ENCODE assay signal across 8 cellular contexts in genomic region chr11:20337526-20338154, GRCh38. TPM values are rescaled to one million over a fixed set of nuclear protein-coding genes. Genes with fewer than 3 reads are reported as not detected.
A peak's percentile ranks its signal among the peaks of the same experiment; 100 is the strongest.
DNase-seq lines count a peak whose midpoint lies in the region; ATAC-seq lines count a peak whose summit lies in the region.

No MANE protein-coding gene starts in this region.

- no peaks in the 10 kb centered on the region for H3K9me3 ChIP-seq in T-helper 17 cell (ENCODE audit: control insufficient read depth, low read length, poor library complexity, severe bottlenecking)

- no peak for ATAC-seq in effector memory CD8-positive, alpha-beta T cell (replicated peaks)
- ATAC-seq in HG03521 (IDR thresholded peaks at IDR 0.05; ENCODE audit: unreplicated experiment) (no peak), T-helper 17 cell (no peak)

- H3K4me3 Mint-ChIP-seq in effector memory CD8-positive, alpha-beta T cell = no peak overlapping the region
- no peak overlapping the region for H3K4me3 Mint-ChIP-seq in T-helper 17 cell

- H3K4me1 Mint-ChIP-seq in effector memory CD8-positive, alpha-beta T cell (ENCODE audit: low read depth in 2 of 2) = no peaks in the 10 kb centered on the region
- no peaks in the 10 kb centered on the region for H3K4me1 Mint-ChIP-seq in T-helper 17 cell

- in situ Hi-C loops in KBM-7 (cut with MboI; ENCODE audit: low pct_unique_long_range_greater_than_20kb, low sequenced_read_pairs) = loop anchor here (25.0 kb wide), 1 partner anchor 200 kb away; no protein-coding TSS in a partner anchor

- H3K27ac Mint-ChIP-seq in effector memory CD8-positive, alpha-beta T cell = no peak overlapping the region
- no peak overlapping the region for H3K27ac Mint-ChIP-seq in T-helper 17 cell

- H3K27me3 Mint-ChIP-seq in effector memory CD8-positive, alpha-beta T cell = peaks cover 67 to 93% of the 10 kb centered on the region in 2 donors
- H3K27me3 Mint-ChIP-seq in T-helper 17 cell = peaks cover 73% of the 10 kb centered on the region

- DNase-seq in DMS 273 (lab: John Stamatoyannopoulos, UW; ENCODE audit: unreplicated experiment) (peak; percentile 76), DMS 273 treated with DMSO at 0.1 percent for 48 hours (lab: John Stamatoyannopoulos, UW) (no peak), KBM-7 (peak; percentile 24), SK-N-DZ (ENCODE audit: low spot score) (peak; percentile 47), islet precursor cell (peak; percentile 60), T-helper 17 cell (no peak)
- no peak for DNase-seq in effector memory CD8-positive, alpha-beta T cell

- no peaks in the 10 kb centered on the region for H3K9me3 Mint-ChIP-seq in effector memory CD8-positive, alpha-beta T cell

- no peaks in the 10 kb centered on the region for H3K36me3 Mint-ChIP-seq in effector memory CD8-positive, alpha-beta T cell (ENCODE audit: insufficient read depth)
- peaks cover 3% of the 10 kb centered on the region for H3K36me3 Mint-ChIP-seq in T-helper 17 cell (ENCODE audit: low read depth)

RNA-seq across cellular contexts. Expression of gene HTATIP2, which starts 25.9 kb away (rescaled TPM):
- 1.3 and 2.0 TPM in 2 replicates for polyA plus RNA-seq in SK-N-DZ (2014; cell fraction: cytosol; rRNA removed)
- polyA plus RNA-seq in SK-N-DZ (2014; cell fraction: nucleus; rRNA removed) = 1.3 and 1.5 TPM in 2 replicates
- 10 to 100 TPM; 17.1 to 18.8 TPM for total RNA-seq in T-helper 17 cell

RNA-seq across cellular contexts. Expression of gene PRMT3, which starts 49.9 kb away (rescaled TPM):
- polyA plus RNA-seq in SK-N-DZ (2014; cell fraction: cytosol; rRNA removed) = 73.3 and 75.2 TPM in 2 replicates
- polyA plus RNA-seq in SK-N-DZ (2014; cell fraction: nucleus; rRNA removed) = 43.0 and 43.7 TPM in 2 replicates
- total RNA-seq in T-helper 17 cell = 10 to 100 TPM; 10.1 to 12.2 TPM

Comparison
In these comparisons a context has a peak if more than half of its experiments do, and no peak if none do; other contexts are left out.
1. DNase-seq: peak in DMS 273 (single experiment), KBM-7 (single experiment), SK-N-DZ (single experiment) and islet precursor cell (single experiment); none in DMS 273 treated with DMSO at 0.1 percent for 48 hours (single experiment), effector memory CD8-positive, alpha-beta T cell (0 of 3) and T-helper 17 cell (0 of 3).